18 cellular contexts compared by ENCODE assay signal in the genomic region with DNA sequence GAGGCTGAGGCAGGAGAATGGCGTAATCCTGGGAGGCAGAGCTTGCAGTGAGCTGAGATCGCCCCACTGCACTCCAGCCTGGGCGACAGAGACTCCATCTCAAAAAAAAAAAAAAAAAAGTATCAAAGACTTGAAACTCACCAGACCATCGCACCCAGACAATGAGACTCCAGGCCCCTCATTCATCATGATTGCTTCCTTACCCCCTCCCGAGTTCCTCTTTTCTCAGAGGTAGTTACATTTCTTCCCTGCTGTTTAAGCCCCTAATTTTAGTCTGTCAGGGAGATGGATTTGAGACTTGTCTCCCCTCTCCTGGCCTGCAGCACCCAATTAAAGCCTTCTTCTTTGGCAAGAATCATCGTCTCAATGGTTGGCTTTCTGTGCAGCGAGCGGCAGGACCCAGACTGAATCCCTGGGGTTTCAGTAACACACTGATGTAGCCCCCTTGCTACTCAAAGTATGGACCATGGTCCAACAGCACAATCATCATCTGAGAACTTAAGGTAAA. TPM values are rescaled to one million over a fixed set of nuclear protein-coding genes. Genes with fewer than 3 reads are reported as not detected.
DNase-seq lines count a peak whose midpoint lies in the region; TF ChIP-seq lines count a peak whose summit lies in the region.
"Had no signal": no experiment of that assay in that cellular context is flagged by ENCODE, and none has a peak within 500 bp of the region (broad histone marks: within the 10 kb centered on the region; RNA-seq: fewer than 3 reads in every experiment).

No MANE protein-coding gene starts in this region.

- no peak overlapping the region for H3K27ac ChIP-seq in A673 (ENCODE audit: low read depth, low read length, poor library complexity, severe bottlenecking)
- H3K27ac ChIP-seq in HEK293 (ENCODE audit: extremely low read depth, low read depth, low read length), result no peak overlapping the region
- H3K27ac ChIP-seq: BLaER1 treated with 17β-estradiol and CSF1 and Interleukin-3, amounts not matched to agents 10 nM and 100 nM; C4-2B had no signal

- H3K36me3 ChIP-seq in A673 (ENCODE audit: insufficient read depth, low read length, poor library complexity, severe bottlenecking) (no peaks in the 10 kb centered on the region), HEK293 (ENCODE audit: control insufficient read depth in 2 of 2, insufficient read depth in 1 of 2, low read length in 2 of 2) (no peaks in the 10 kb centered on the region)

- H3K36me3 Mint-ChIP-seq in progenitor cell of endocrine pancreas (ENCODE audit: insufficient read depth), result no peaks in the 10 kb centered on the region
- H3K36me3 Mint-ChIP-seq: CD8-positive, alpha-beta T cell had no signal

- intact Hi-C loops in A673 (cut with micrococcal nuclease; ENCODE audit: unreplicated experiment), result no loop called here

- no peak for TF ChIP-seq POLR2A in NB4 (IDR thresholded peaks at IDR 0.05; ENCODE audit: extremely low read depth, insufficient read length)

- no peaks in the 10 kb centered on the region for H3K27me3 Mint-ChIP-seq in progenitor cell of endocrine pancreas

- POLR2A ChIA-PET in A673 (lab: Charles Lee; ENCODE audit: low non-redundant PET) (no interaction called here), HEK293 (lab: Yijun Ruan, JAX) (interaction anchor here (4.2 kb wide), 1 partner anchor 20 kb away, joined by 15 read pairs; the partner anchor contains the start of gene TPST1)

- H3K4me3 ChIP-seq in A673 (ENCODE audit: low read depth, low read length, poor library complexity, severe bottlenecking) (no peak overlapping the region), HEK293 (ENCODE audit: low read depth, low read length) (no peak overlapping the region), NB4 (ENCODE audit: low read depth, low read length) (no peak overlapping the region)
- H3K4me3 ChIP-seq: BLaER1 treated with 17β-estradiol and CSF1 and Interleukin-3, amounts not matched to agents 10 nM and 100 nM had no signal

- H3K27ac Mint-ChIP-seq in progenitor cell of endocrine pancreas, result peak overlapping the region; percentile 14
- H3K27ac Mint-ChIP-seq: B cell; CD4-positive, alpha-beta T cell; CD8-positive, alpha-beta T cell had no signal

- H3K4me1 ChIP-seq in A673 (ENCODE audit: insufficient read depth, low read length, poor library complexity, severe bottlenecking), result no peaks in the 10 kb centered on the region
- no peaks in the 10 kb centered on the region for H3K4me1 ChIP-seq in HEK293 (ENCODE audit: control insufficient read depth, insufficient read depth, low read length)
- H3K4me1 ChIP-seq: Caco-2 had no signal

- CTCF ChIA-PET in A673 (lab: Charles Lee), result interaction anchor here (0.7 kb wide), 1 partner anchor 21 kb away, joined by 3 read pairs; no protein-coding TSS in a partner anchor
- CTCF ChIA-PET in HEK293 (lab: Yijun Ruan, JAX), result no interaction called here

- DNase-seq in A673 (ENCODE audit: low spot score) (peak; percentile 50), NB4 (ENCODE audit: low read depth) (peak; percentile 49), progenitor cell of endocrine pancreas (ENCODE audit: low spot score, unreplicated experiment) (no peak), NCI-H524 treated with DMSO at 0.1 percent for 48 hours (lab: John Stamatoyannopoulos, UW) (no peak), NCI-H524 (lab: John Stamatoyannopoulos, UW) (no peak), NCI-H774 (lab: John Stamatoyannopoulos, UW) (no peak)
- DNase-seq: 8988T; AML-193; Caco-2; Calu3; CD4-positive, alpha-beta T cell; CD8-positive, alpha-beta T cell; DMS79 treated with DMSO at 0.1 percent for 48 hours; GF-D8 had no signal

- H3K4me1 Mint-ChIP-seq in progenitor cell of endocrine pancreas (ENCODE audit: low read depth), result peaks cover 9% of the 10 kb centered on the region
- H3K4me1 Mint-ChIP-seq: B cell had no signal

- peaks cover 3% of the 10 kb centered on the region for H3K9me3 ChIP-seq in A673 (ENCODE audit: low read depth, low read length, poor library complexity, severe bottlenecking)
- H3K9me3 ChIP-seq in HEK293 (ENCODE audit: control insufficient read depth, insufficient read depth, low read depth, low read length), result no peaks in the 10 kb centered on the region

- no TSS peak for BruUV-seq in A673 (replicated peaks; lab: Mats Ljungman, UMichigan)

- TF ChIP-seq CTCF in A673 (conservative IDR thresholded peaks at IDR 0.05; ENCODE audit: low read depth, low read length), result no peak
- no peak for TF ChIP-seq CTCF in HEK293 (tag by site-specific recombination; IDR thresholded peaks at IDR 0.05)
- no peak for TF ChIP-seq CTCF in NB4 (IDR thresholded peaks at IDR 0.05; ENCODE audit: low read depth, low read length)
- TF ChIP-seq CTCF in progenitor cell of endocrine pancreas (IDR thresholded peaks at IDR 0.05; ENCODE audit: unreplicated experiment), result no peak

- H3K27me3 ChIP-seq in A673 (replicated peaks; ENCODE audit: insufficient read depth, low read depth, low read length, poor library complexity), result no peaks in the 10 kb centered on the region
- H3K27me3 ChIP-seq: BLaER1 treated with 17β-estradiol and CSF1 and Interleukin-3, amounts not matched to agents 10 nM and 100 nM had no signal

- no peak overlapping the region for H3K4me3 Mint-ChIP-seq in progenitor cell of endocrine pancreas (ENCODE audit: low read depth)
- H3K4me3 Mint-ChIP-seq: B cell; CD4-positive, alpha-beta T cell; CD8-positive, alpha-beta T cell had no signal

- H3K9me3 Mint-ChIP-seq in progenitor cell of endocrine pancreas (ENCODE audit: low read depth), result peaks cover 3% of the 10 kb centered on the region
- H3K9me3 Mint-ChIP-seq: CD4-positive, alpha-beta T cell had no signal

TF ChIP-seq in HEK293, 187 proteins besides CTCF, POLR2A, EP300 and RAD21:
- TF ChIP-seq PRDM1 (tag by site-specific recombination; IDR thresholded peaks at IDR 0.05) (no peak), SETDB1 (IDR thresholded peaks at IDR 0.05; ENCODE audit: insufficient read length, low read length) (peak; percentile 35), ZNF624 (tag by site-specific recombination; IDR thresholded peaks at IDR 0.05) (no peak), ZNF677 (tag by site-specific recombination; IDR thresholded peaks at IDR 0.05) (no peak), ZNF174 (tag by site-specific recombination; IDR thresholded peaks at IDR 0.05) (no peak)
- TF ChIP-seq, protein P1, sequence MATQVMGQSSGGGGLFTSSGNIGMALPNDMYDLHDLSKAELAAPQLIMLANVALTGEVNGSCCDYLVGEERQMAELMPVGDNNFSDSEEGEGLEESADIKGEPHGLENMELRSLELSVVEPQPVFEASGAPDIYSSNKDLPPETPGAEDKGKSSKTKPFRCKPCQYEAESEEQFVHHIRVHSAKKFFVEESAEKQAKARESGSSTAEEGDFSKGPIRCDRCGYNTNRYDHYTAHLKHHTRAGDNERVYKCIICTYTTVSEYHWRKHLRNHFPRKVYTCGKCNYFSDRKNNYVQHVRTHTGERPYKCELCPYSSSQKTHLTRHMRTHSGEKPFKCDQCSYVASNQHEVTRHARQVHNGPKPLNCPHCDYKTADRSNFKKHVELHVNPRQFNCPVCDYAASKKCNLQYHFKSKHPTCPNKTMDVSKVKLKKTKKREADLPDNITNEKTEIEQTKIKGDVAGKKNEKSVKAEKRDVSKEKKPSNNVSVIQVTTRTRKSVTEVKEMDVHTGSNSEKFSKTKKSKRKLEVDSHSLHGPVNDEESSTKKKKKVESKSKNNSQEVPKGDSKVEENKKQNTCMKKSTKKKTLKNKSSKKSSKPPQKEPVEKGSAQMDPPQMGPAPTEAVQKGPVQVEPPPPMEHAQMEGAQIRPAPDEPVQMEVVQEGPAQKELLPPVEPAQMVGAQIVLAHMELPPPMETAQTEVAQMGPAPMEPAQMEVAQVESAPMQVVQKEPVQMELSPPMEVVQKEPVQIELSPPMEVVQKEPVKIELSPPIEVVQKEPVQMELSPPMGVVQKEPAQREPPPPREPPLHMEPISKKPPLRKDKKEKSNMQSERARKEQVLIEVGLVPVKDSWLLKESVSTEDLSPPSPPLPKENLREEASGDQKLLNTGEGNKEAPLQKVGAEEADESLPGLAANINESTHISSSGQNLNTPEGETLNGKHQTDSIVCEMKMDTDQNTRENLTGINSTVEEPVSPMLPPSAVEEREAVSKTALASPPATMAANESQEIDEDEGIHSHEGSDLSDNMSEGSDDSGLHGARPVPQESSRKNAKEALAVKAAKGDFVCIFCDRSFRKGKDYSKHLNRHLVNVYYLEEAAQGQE (tag by site-specific recombination; IDR thresholded peaks at IDR 0.05), result no peak
TF ChIP-seq in HEK293: peak in this region for 1.

RNA-seq across cellular contexts. Expression of gene TPST1, which starts 19.4 kb away (rescaled TPM):
- total RNA-seq in A673 (2021), result 8.0 and 11.0 TPM in 2 replicates
- total RNA-seq in progenitor cell of endocrine pancreas, result 29.6 and 30.5 TPM in 2 replicates

Comparison
In these comparisons a context has a peak if more than half of its experiments do, and no peak if none do; other contexts are left out.
1. DNase-seq: peak in A673 (single experiment) and NB4 (single experiment); none in progenitor cell of endocrine pancreas (single experiment), NCI-H524 treated with DMSO at 0.1 percent for 48 hours (single experiment), NCI-H524 (0 of 2) and NCI-H774 (single experiment).